Comparison of ENCODE assay signal across 8 cellular contexts in genomic region chr9:113886471-113886870, GRCh38. TPM values are rescaled to one million over a fixed set of nuclear protein-coding genes. Genes with fewer than 3 reads are reported as not detected.
DNase-seq lines count a peak whose midpoint lies in the region; ATAC-seq and TF ChIP-seq lines count a peak whose summit lies in the region.

No MANE protein-coding gene starts in this region.

- DNase-seq in activated naive CD4-positive, alpha-beta T cell (lab: John Stamatoyannopoulos, UW), result no peak
- DNase-seq in ascending aorta (ENCODE audit: low spot score in 2 of 2) (no peak), left lung (no peak), type B pancreatic cell (ENCODE audit: extremely low spot score, unreplicated experiment) (no peak), NCI-H82 treated with DMSO at 0.1 percent for 48 hours (lab: John Stamatoyannopoulos, UW; ENCODE audit: unreplicated experiment) (no peak)

- H3K27me3 ChIP-seq in ascending aorta (no peaks in the 10 kb centered on the region), left lung (no peaks in the 10 kb centered on the region)

- TF ChIP-seq CTCF in ascending aorta (IDR thresholded peaks at IDR 0.05), result no peak
- no peak for TF ChIP-seq CTCF in left lung (IDR thresholded peaks at IDR 0.05)
- TF ChIP-seq CTCF in type B pancreatic cell (conservative IDR thresholded peaks at IDR 0.05), result no peak

- H3K9me3 ChIP-seq in ascending aorta (peaks cover 0 to 11% of the 10 kb centered on the region in 2 donors), left lung (peaks cover 0 to 9% of the 10 kb centered on the region in 2 donors)

- H3K4me3 ChIP-seq in ascending aorta (peak overlapping the region; percentile 21 to 57), left lung (peak overlapping the region in 1 of 2 donors; percentile 24)

- H3K4me3 Mint-ChIP-seq in activated naive CD4-positive, alpha-beta T cell treated with anti-CD3 and anti-CD28 coated beads, Interleukin-2, amount 50 U/mL, for 24 hours, result peak overlapping the region; percentile 85
- H3K4me3 Mint-ChIP-seq in type B pancreatic cell, result peak overlapping the region; percentile 58

- no peak overlapping the region for H3K27ac Mint-ChIP-seq in activated naive CD4-positive, alpha-beta T cell treated with anti-CD3 and anti-CD28 coated beads, Interleukin-2, amount 50 U/mL, for 24 hours
- H3K27ac Mint-ChIP-seq in type B pancreatic cell, result peak overlapping the region; percentile 79

- H3K36me3 ChIP-seq in ascending aorta (no peaks in the 10 kb centered on the region), left lung (no peaks in the 10 kb centered on the region)

- ATAC-seq in left lung (peak; percentile 71), GM18502 (IDR thresholded peaks at IDR 0.05; ENCODE audit: poor library complexity, unreplicated experiment) (no peak), GM19023 (IDR thresholded peaks at IDR 0.05; ENCODE audit: unreplicated experiment) (no peak)

- peaks cover 7% of the 10 kb centered on the region for H3K27me3 Mint-ChIP-seq in activated naive CD4-positive, alpha-beta T cell treated with anti-CD3 and anti-CD28 coated beads, Interleukin-2, amount 50 U/mL, for 24 hours
- H3K27me3 Mint-ChIP-seq in type B pancreatic cell, result no peaks in the 10 kb centered on the region

- H3K9me3 Mint-ChIP-seq in activated naive CD4-positive, alpha-beta T cell treated with anti-CD3 and anti-CD28 coated beads, Interleukin-2, amount 50 U/mL, for 24 hours, result peaks cover 9% of the 10 kb centered on the region
- H3K9me3 Mint-ChIP-seq in type B pancreatic cell, result peaks cover 8% of the 10 kb centered on the region

- H3K27ac ChIP-seq in ascending aorta (no peak overlapping the region), left lung (peak overlapping the region; percentile 46 to 51)

- peaks cover 17% of the 10 kb centered on the region for H3K4me1 Mint-ChIP-seq in activated naive CD4-positive, alpha-beta T cell treated with anti-CD3 and anti-CD28 coated beads, Interleukin-2, amount 50 U/mL, for 24 hours
- H3K4me1 Mint-ChIP-seq in type B pancreatic cell (ENCODE audit: unreplicated experiment), result peaks cover 54% of the 10 kb centered on the region

- no peaks in the 10 kb centered on the region for H3K36me3 Mint-ChIP-seq in activated naive CD4-positive, alpha-beta T cell treated with anti-CD3 and anti-CD28 coated beads, Interleukin-2, amount 50 U/mL, for 24 hours
- peaks cover 44% of the 10 kb centered on the region for H3K36me3 Mint-ChIP-seq in type B pancreatic cell

- H3K4me1 ChIP-seq in ascending aorta, result peaks cover 0 to 30% of the 10 kb centered on the region in 2 donors
- peaks cover 9 to 28% of the 10 kb centered on the region in 2 donors for H3K4me1 ChIP-seq in left lung

- intact Hi-C loops in ascending aorta (cut with DNase I), result no loop called here
- intact Hi-C loops in left lung (cut with DNase I), result no loop called here

RNA-seq across cellular contexts. Expression of gene ZNF618, which starts 10.4 kb away (rescaled TPM):
- total RNA-seq in ascending aorta (16.1 TPM), left lung (10 to 100 TPM in 1 of 2 donors, 1 to 10 TPM in 1; 9.9 to 12.0 TPM), type B pancreatic cell (ENCODE audit: low replicate concordance) (23.7 and 51.5 TPM in 2 replicates)

Comparison
In these comparisons a context has a peak if more than half of its experiments do, and no peak if none do; other contexts are left out.
1. H3K27ac ChIP-seq: peak in left lung (2 of 2); none in ascending aorta (0 of 2).